Comparison of ENCODE assay signal across 27 cellular contexts in genomic region chr12:17301544-17301943, GRCh38.
A peak's percentile ranks its signal among the peaks of the same experiment; 100 is the strongest.
DNase-seq lines count a peak whose midpoint lies in the region; FAIRE-seq and TF ChIP-seq lines count a peak whose summit lies in the region.
"Had no signal": no experiment of that assay in that cellular context is flagged by ENCODE, and none has a peak within 500 bp of the region (broad histone marks: within the 10 kb centered on the region; RNA-seq: fewer than 3 reads in every experiment).

No MANE protein-coding gene starts in this region.

- no peaks in the 10 kb centered on the region; the same call in 1 of the 2 replicates for H3K27me3 Mint-ChIP-seq in H9 (ENCODE audit: low read depth)
- H3K27me3 Mint-ChIP-seq: CD4-positive, alpha-beta T cell; IgD-negative memory B cell had no signal

- peak; percentile 52; the same call in 2 of the 3 replicates for TF ChIP-seq CTCF in H9 (conservative IDR thresholded peaks at IDR 0.05)
- TF ChIP-seq CTCF in WERI-Rb-1 (IDR thresholded peaks at IDR 0.05; ENCODE audit: low read depth, low read length), result 0 out of 2 replicates have a peak, but pooled peaks have one; percentile 6

- no peak overlapping the region for H3T11ph ChIP-seq in H9 (ENCODE audit: low read length)

- H3K36me3 ChIP-seq in WERI-Rb-1 (no peaks in the 10 kb centered on the region), mesendoderm (ENCODE audit: control insufficient read depth, insufficient read depth, low read length) (no peaks in the 10 kb centered on the region)
- H3K36me3 ChIP-seq: BLaER1 treated with 17β-estradiol and CSF1 and Interleukin-3, amounts not matched to agents 10 nM and 100 nM; HAP-1; SJCRH30 had no signal

- peaks cover 12% of the 10 kb centered on the region for H3K9me3 ChIP-seq in H9 (ENCODE audit: control insufficient read depth, low read depth, low read length)
- no peaks in the 10 kb centered on the region for H3K9me3 ChIP-seq in WERI-Rb-1 (ENCODE audit: severe bottlenecking)
- H3K9me3 ChIP-seq: HAP-1, SJCRH30 had no signal

- no peak overlapping the region for H3K4me3 Mint-ChIP-seq in H9
- H3K4me3 Mint-ChIP-seq: CD4-positive, alpha-beta T cell; HFFc6; IgD-negative memory B cell had no signal

- H3K27ac ChIP-seq in H9 (ENCODE audit: insufficient read length, low read depth, low read length) (no peak overlapping the region), WERI-Rb-1 (no peak overlapping the region), mesendoderm (ENCODE audit: low read depth, low read length) (no peak overlapping the region)
- H3K27ac ChIP-seq: BLaER1 treated with 17β-estradiol and CSF1 and Interleukin-3, amounts not matched to agents 10 nM and 100 nM; KMS-11; PC-9; SJCRH30 had no signal

- no peak overlapping the region for H2BK20ac ChIP-seq in H9 (ENCODE audit: low read depth, low read length, poor library complexity, severe bottlenecking)

- H2AFZ ChIP-seq in H9 (ENCODE audit: low read length), result no peak overlapping the region
- H2AFZ ChIP-seq: PC-9 had no signal

- H3K23me2 ChIP-seq in H9 (ENCODE audit: insufficient read length, low read depth, low read length, poor library complexity, severe bottlenecking), result no peaks in the 10 kb centered on the region

- H3K4ac ChIP-seq in H9 (ENCODE audit: low read depth, low read length), result no peak overlapping the region
- H3K4ac ChIP-seq in mesendoderm (ENCODE audit: low read depth, low read length), result no peak overlapping the region

- H3K4me1 Mint-ChIP-seq in H9, result peaks cover 0 to 8% of the 10 kb centered on the region in 2 experiments; a peak in 2 of 4 replicates
- H3K4me1 Mint-ChIP-seq: IgD-negative memory B cell had no signal

- H2BK15ac ChIP-seq in H9 (ENCODE audit: low read depth, low read length), result no peak overlapping the region
- no peak overlapping the region for H2BK15ac ChIP-seq in mesendoderm (replicated peaks; ENCODE audit: low read depth)

- H2BK5ac ChIP-seq in H9 (ENCODE audit: insufficient read length, low read length) (no peak overlapping the region), mesendoderm (ENCODE audit: low read length) (no peak overlapping the region)

- H2AK5ac ChIP-seq in H9 (ENCODE audit: insufficient read length, low read length) (no peak overlapping the region), mesendoderm (ENCODE audit: low read length) (no peak overlapping the region)

- no peaks in the 10 kb centered on the region for H3K27me3 ChIP-seq in H9 (ENCODE audit: insufficient read depth, low read length)
- no peaks in the 10 kb centered on the region for H3K27me3 ChIP-seq in WERI-Rb-1 (ENCODE audit: insufficient read depth, low read depth, severe bottlenecking)
- no peaks in the 10 kb centered on the region for H3K27me3 ChIP-seq in mesendoderm (ENCODE audit: insufficient read depth, low read length, poor library complexity)
- H3K27me3 ChIP-seq: BLaER1 treated with 17β-estradiol and CSF1 and Interleukin-3, amounts not matched to agents 10 nM and 100 nM; SJCRH30 had no signal

- no peak overlapping the region for H3K27ac Mint-ChIP-seq in H9
- H3K27ac Mint-ChIP-seq: CD4-positive, alpha-beta T cell; HFFc6; IgD-negative memory B cell had no signal

- H3K18ac ChIP-seq in H9 (ENCODE audit: insufficient read length, low read depth, low read length) (no peak overlapping the region), mesendoderm (ENCODE audit: low read length) (no peak overlapping the region)

- H3K79me2 ChIP-seq in H9 (ENCODE audit: insufficient read depth, low read length) (no peaks in the 10 kb centered on the region), mesendoderm (ENCODE audit: control insufficient read depth, insufficient read depth, low read length) (no peaks in the 10 kb centered on the region)

- H3K4me3 ChIP-seq in WERI-Rb-1 (ENCODE audit: low read depth, low read length), result no peak overlapping the region
- no peak overlapping the region for H3K4me3 ChIP-seq in mesendoderm (ENCODE audit: low read length)
- H3K4me3 ChIP-seq: BLaER1 treated with 17β-estradiol and CSF1 and Interleukin-3, amounts not matched to agents 10 nM and 100 nM; HAP-1; PC-9; SJCRH30 had no signal

- no peak overlapping the region for H4K91ac ChIP-seq in H9 (ENCODE audit: insufficient read length, low read depth, low read length)

- no peak overlapping the region for H4K8ac ChIP-seq in H9 (replicated peaks; ENCODE audit: insufficient read length, low read depth, low read length)
- no peak overlapping the region for H4K8ac ChIP-seq in mesendoderm (ENCODE audit: low read depth, low read length)

- H2BK12ac ChIP-seq in H9 (ENCODE audit: insufficient read length, low read depth, low read length), result no peak overlapping the region

- H3K9me3 Mint-ChIP-seq in H9, result peaks cover 29 to 38% of the 10 kb centered on the region in 2 experiments

- DNase-seq in ELF-1 (ENCODE audit: low read depth, low spot score), result peak; percentile 5
- DNase-seq in H9, result no peak
- DNase-seq in WERI-Rb-1, result no peak
- peak; percentile 49 for DNase-seq in mesendoderm
- no peak for DNase-seq in NCI-H2227 treated with DMSO at 0.1 percent for 48 hours (lab: John Stamatoyannopoulos, UW)
- DNase-seq in COLO829 (ENCODE audit: low spot score), result no peak
- DNase-seq in NCI-H2227 (lab: John Stamatoyannopoulos, UW; ENCODE audit: unreplicated experiment), result no peak
- no peak for DNase-seq in urothelium cell line (ENCODE audit: low spot score)
- DNase-seq: CD4-positive, alpha-beta T cell; COR-L47; DMS79 treated with DMSO at 0.1 percent for 48 hours; HFFc6; MM.1S; NCI-H1417; NCI-H1694; NCI-H2081; NCI-H510A; NCI-H748 treated with DMSO at 0.1 percent for 48 hours; NK-92 treated with Interleukin-12 subunit alpha and Interleukin-12 subunit beta, amount 100 ng/mL, for 24 hours; PC-9; SJCRH30; T-helper 2 cell had no signal

- no peak overlapping the region for H3K14ac ChIP-seq in H9 (ENCODE audit: insufficient read depth, low read length)

- H3K4me2 ChIP-seq in H9 (ENCODE audit: insufficient read depth, insufficient read length, low read length), result no peak overlapping the region
- no peak overlapping the region for H3K4me2 ChIP-seq in mesendoderm (ENCODE audit: low read length)
- H3K4me2 ChIP-seq: BLaER1 treated with 17β-estradiol and CSF1 and Interleukin-3, amounts not matched to agents 10 nM and 100 nM; KMS-11; PC-9 had no signal

- H4K5ac ChIP-seq in H9 (ENCODE audit: insufficient read length, low read depth, low read length) (no peak overlapping the region), mesendoderm (ENCODE audit: low read length) (no peak overlapping the region)

- H3K56ac ChIP-seq in H9 (ENCODE audit: insufficient read length, low read depth, low read length) (no peak overlapping the region), mesendoderm (ENCODE audit: low read length) (no peak overlapping the region)

- H3K23ac ChIP-seq in H9 (ENCODE audit: insufficient read length, low read depth, low read length) (no peak overlapping the region), mesendoderm (ENCODE audit: low read length) (no peak overlapping the region)

- peaks cover 2 to 25% (median 14%) of the 10 kb centered on the region in 3 experiments for H3K36me3 Mint-ChIP-seq in H9 (ENCODE audit: insufficient read depth in 1 of 3, low read depth in 3 of 3)
- H3K36me3 Mint-ChIP-seq: IgD-negative memory B cell had no signal

- H4K20me1 ChIP-seq in H9 (ENCODE audit: control insufficient read depth, insufficient read depth, insufficient read length), result no peaks in the 10 kb centered on the region
- H4K20me1 ChIP-seq: BLaER1 treated with 17β-estradiol and CSF1 and Interleukin-3, amounts not matched to agents 10 nM and 100 nM had no signal

- H3K9ac ChIP-seq in H9 (ENCODE audit: extremely low read depth, insufficient read length, low read length) (no peak overlapping the region), mesendoderm (ENCODE audit: low read length) (no peak overlapping the region)
- H3K9ac ChIP-seq: BLaER1 treated with 17β-estradiol and CSF1 and Interleukin-3, amounts not matched to agents 10 nM and 100 nM; KMS-11 had no signal

- no peak for FAIRE-seq in urothelium cell line (lab: Jason Lieb, UNC)
- FAIRE-seq: GM19239 had no signal

- H3K4me1 ChIP-seq in H9 (ENCODE audit: insufficient read depth, low read length) (no peaks in the 10 kb centered on the region), mesendoderm (ENCODE audit: control insufficient read depth, low read depth, low read length) (no peaks in the 10 kb centered on the region)
- H3K4me1 ChIP-seq: BLaER1 treated with 17β-estradiol and CSF1 and Interleukin-3, amounts not matched to agents 10 nM and 100 nM; HAP-1; SJCRH30 had no signal

- no CpG with 5 or more reads among the region's 3 CpGs for WGBS in H9 (ENCODE audit: extremely low coverage, insufficient read length, low lambda C conversion rate)
- WGBS in mesendoderm (ENCODE audit: extremely low coverage, insufficient coverage, low lambda C conversion rate), result no CpG with 5 or more reads among the region's 3 CpGs

- H3K79me1 ChIP-seq in H9 (ENCODE audit: insufficient read depth, low read depth, low read length, poor library complexity, severe bottlenecking), result no peaks in the 10 kb centered on the region
- no peaks in the 10 kb centered on the region for H3K79me1 ChIP-seq in mesendoderm (ENCODE audit: low read length)

- no peak overlapping the region for H2BK120ac ChIP-seq in H9 (ENCODE audit: low read depth, low read length, poor library complexity, severe bottlenecking)
- H2BK120ac ChIP-seq in mesendoderm (ENCODE audit: low read depth, low read length), result no peak overlapping the region

Comparison
In these comparisons a context has a peak if more than half of its experiments do, and no peak if none do; other contexts are left out.
1. DNase-seq: peak in ELF-1 (single experiment) and mesendoderm (single experiment); none in H9 (single experiment), WERI-Rb-1 (single experiment), NCI-H2227 treated with DMSO at 0.1 percent for 48 hours (single experiment), COLO829 (single experiment), NCI-H2227 (single experiment) and urothelium cell line (single experiment).